In genomic region chr20:43187476-43188233, GRCh38 we compare ENCODE assay signal across 8 cellular contexts. TPM values are rescaled to one million over a fixed set of nuclear protein-coding genes. Genes with fewer than 3 reads are reported as not detected.
DNase-seq lines count a peak whose midpoint lies in the region; ATAC-seq and TF ChIP-seq lines count a peak whose summit lies in the region.

No MANE protein-coding gene starts in this region.

- peak in 1 of 2 donors; percentile 61 for ATAC-seq in activated T-cell treated with anti-CD3 and anti-CD28 coated beads, Interleukin-2, amount 50 U/mL, for 4 hours
- peak in 2 of 3 donors; percentile 40 to 66 for ATAC-seq in natural killer cell
- no peak for ATAC-seq in HG02759 (IDR thresholded peaks at IDR 0.05; ENCODE audit: unreplicated experiment)

- H2AFZ ChIP-seq in OCI-LY3 (ENCODE audit: low read depth, low read length) (no peak overlapping the region), fibroblast of lung (ENCODE audit: low read length) (no peak overlapping the region)

- H3K4me2 ChIP-seq in OCI-LY3 (ENCODE audit: low read length) = no peak overlapping the region
- H3K4me2 ChIP-seq in fibroblast of lung (ENCODE audit: extremely low read depth, insufficient read depth, low read length) = no peak overlapping the region

- no peaks in the 10 kb centered on the region for H3K36me3 Mint-ChIP-seq in Calu3 (ENCODE audit: insufficient read depth, unreplicated experiment)
- no peaks in the 10 kb centered on the region for H3K36me3 Mint-ChIP-seq in activated T-cell treated with anti-CD3 and anti-CD28 coated beads, Interleukin-2, amount 50 U/mL, for 4 hours (ENCODE audit: insufficient read depth)
- H3K36me3 Mint-ChIP-seq in natural killer cell = no peaks in the 10 kb centered on the region

- WGBS in suprapubic skin = 8% methylated on average over 22 of the region's 24 CpGs

- H3K9ac ChIP-seq in OCI-LY3 (ENCODE audit: low read length) = no peak overlapping the region
- H3K9ac ChIP-seq in fibroblast of lung (ENCODE audit: insufficient read depth, low read length) = no peak overlapping the region

- intact Hi-C loops in Calu3 (cut with micrococcal nuclease; ENCODE audit: unreplicated experiment) = loop anchor here (1.0 to 10.0 kb wide), 8 partner anchors 75 to 1303 kb away; no protein-coding TSS in a partner anchor
- intact Hi-C loops in natural killer cell (cut with micrococcal nuclease) = no loop called here

- H3K27ac ChIP-seq in HL-60 (replicated peaks) = no peak overlapping the region
- H3K27ac ChIP-seq in OCI-LY3 (ENCODE audit: low read length) = no peak overlapping the region
- no peak overlapping the region for H3K27ac ChIP-seq in fibroblast of lung (ENCODE audit: insufficient read depth, low read length)
- H3K27ac ChIP-seq in suprapubic skin = no peak overlapping the region

- H3K4me3 Mint-ChIP-seq in Calu3 (ENCODE audit: low read depth, unreplicated experiment) (no peak overlapping the region), natural killer cell (no peak overlapping the region)
- H3K4me3 Mint-ChIP-seq in activated T-cell treated with anti-CD3 and anti-CD28 coated beads, Interleukin-2, amount 50 U/mL, for 4 hours = no peak overlapping the region

- H3K9me3 ChIP-seq in OCI-LY3 (ENCODE audit: insufficient read depth, low read length) = no peaks in the 10 kb centered on the region
- H3K9me3 ChIP-seq in fibroblast of lung (ENCODE audit: control insufficient read depth, insufficient read depth, low read depth, low read length) = no peaks in the 10 kb centered on the region
- no peaks in the 10 kb centered on the region for H3K9me3 ChIP-seq in suprapubic skin

- H3K9me3 Mint-ChIP-seq in Calu3 (ENCODE audit: low read depth, unreplicated experiment) (no peaks in the 10 kb centered on the region), natural killer cell (no peaks in the 10 kb centered on the region)
- H3K9me3 Mint-ChIP-seq in activated T-cell treated with anti-CD3 and anti-CD28 coated beads, Interleukin-2, amount 50 U/mL, for 4 hours = no peaks in the 10 kb centered on the region

- peak overlapping the region; percentile 13 for H3K27ac Mint-ChIP-seq in Calu3 (ENCODE audit: unreplicated experiment)
- H3K27ac Mint-ChIP-seq in natural killer cell = no peak overlapping the region

- H4K20me1 ChIP-seq in OCI-LY3 (ENCODE audit: insufficient read depth, low read length) (peaks cover 4% of the 10 kb centered on the region; the same call in 1 of the 2 replicates), fibroblast of lung (ENCODE audit: control insufficient read depth, extremely low read depth, insufficient read depth, low read length) (no peaks in the 10 kb centered on the region)

- H3K27me3 Mint-ChIP-seq in Calu3 (ENCODE audit: unreplicated experiment) = peaks cover 93% of the 10 kb centered on the region
- H3K27me3 Mint-ChIP-seq in activated T-cell treated with anti-CD3 and anti-CD28 coated beads, Interleukin-2, amount 50 U/mL, for 4 hours (ENCODE audit: low read depth) = peaks cover 53% of the 10 kb centered on the region
- H3K27me3 Mint-ChIP-seq in natural killer cell (ENCODE audit: low read depth in 2 of 2) = peaks cover 42 to 47% of the 10 kb centered on the region in 2 donors

- DNase-seq in Calu3 (peak; percentile 89), HL-60 (ENCODE audit: low read depth in 1 of 2, low spot score in 1 of 2) (peak; percentile 2 to 54), fibroblast of lung (ENCODE audit: low read depth in 2 of 2) (peak; percentile 27 to 54), natural killer cell (peak; percentile 33), suprapubic skin (ENCODE audit: low spot score in 2 of 2) (peak; percentile 68 to 91)
- DNase-seq in activated T-cell treated with anti-CD3 and anti-CD28 coated beads, Interleukin-2, amount 50 U/mL, for 4 hours = peak; percentile 23

- TF ChIP-seq CTCF in Calu3 (IDR thresholded peaks at IDR 0.05; ENCODE audit: unreplicated experiment) = peak; percentile 98
- peak; percentile 90 for TF ChIP-seq CTCF in HL-60 (IDR thresholded peaks at IDR 0.05; ENCODE audit: insufficient read depth, low read length)
- TF ChIP-seq CTCF in OCI-LY3 (IDR thresholded peaks at IDR 0.05; ENCODE audit: low read depth, low read length) = peak; percentile 99
- peak; percentile 83 to 89 for TF ChIP-seq CTCF in fibroblast of lung (conservative IDR thresholded peaks at IDR 0.05 in 1 of 2, IDR thresholded peaks at IDR 0.05 in 1 of 2; ENCODE audit: low read depth in 1 of 2, low read length in 2 of 2)
- peak; percentile 83 for TF ChIP-seq CTCF in natural killer cell (IDR thresholded peaks at IDR 0.05)
- peak; percentile 83 to 88 for TF ChIP-seq CTCF in suprapubic skin (IDR thresholded peaks at IDR 0.05)

- H3K79me2 ChIP-seq in OCI-LY3 (ENCODE audit: low read length) (no peaks in the 10 kb centered on the region), fibroblast of lung (ENCODE audit: control insufficient read depth, insufficient read depth, low read length) (no peaks in the 10 kb centered on the region)

- H3K4me1 ChIP-seq in OCI-LY3 (ENCODE audit: low read length) (0 out of 2 replicates have a peak, but pooled peaks cover 2% of the 10 kb centered on the region), fibroblast of lung (ENCODE audit: control insufficient read depth, extremely low read depth, insufficient read depth, low read length) (no peaks in the 10 kb centered on the region), suprapubic skin (peaks cover 21% of the 10 kb centered on the region)

- H3K4me1 Mint-ChIP-seq in Calu3 (ENCODE audit: low read depth, unreplicated experiment) = peaks cover 8% of the 10 kb centered on the region
- H3K4me1 Mint-ChIP-seq in activated T-cell treated with anti-CD3 and anti-CD28 coated beads, Interleukin-2, amount 50 U/mL, for 4 hours (ENCODE audit: low read depth) = peaks cover 4% of the 10 kb centered on the region
- H3K4me1 Mint-ChIP-seq in natural killer cell = no peaks in the 10 kb centered on the region

- H3K36me3 ChIP-seq in OCI-LY3 (replicated peaks; ENCODE audit: low read depth, low read length) (no peaks in the 10 kb centered on the region), fibroblast of lung (ENCODE audit: control insufficient read depth, insufficient read depth, low read length) (no peaks in the 10 kb centered on the region), suprapubic skin (no peaks in the 10 kb centered on the region)

- H3K4me3 ChIP-seq in HL-60 (replicated peaks; ENCODE audit: insufficient read depth, low read length) (no peak overlapping the region), OCI-LY3 (ENCODE audit: low read length) (no peak overlapping the region), fibroblast of lung (replicated peaks in 1 of 4; ENCODE audit: control extremely low read depth in 1 of 4, insufficient read depth in 1 of 4, low read depth in 3 of 4, low read length in 4 of 4) (no peak overlapping the region), suprapubic skin (peak overlapping the region; percentile 45)

- no TSS peak for BruUV-seq in Calu3 (replicated peaks; lab: Mats Ljungman, UMichigan)

- CTCF ChIA-PET in Calu3 (lab: Charles Lee) = interaction anchor here (0.6 to 1.0 kb wide), 6 partner anchors 10 to 1449 kb away, joined by 3 to 5 read pairs (median 3); no protein-coding TSS in a partner anchor

- H3K27me3 ChIP-seq in HL-60 (ENCODE audit: insufficient read depth, poor library complexity, severe bottlenecking) (peaks cover 31% of the 10 kb centered on the region), OCI-LY3 (ENCODE audit: low read depth, low read length) (peaks cover 30% of the 10 kb centered on the region), fibroblast of lung (ENCODE audit: control insufficient read depth, insufficient read depth, low read length) (peaks cover 7% of the 10 kb centered on the region), suprapubic skin (peaks cover 55% of the 10 kb centered on the region)

- no peak for TF ChIP-seq EP300 in suprapubic skin (IDR thresholded peaks at IDR 0.05)

- no peak for TF ChIP-seq POLR2A in suprapubic skin (IDR thresholded peaks at IDR 0.05)

RNA-seq across cellular contexts. Expression of gene PTPRT, which starts 2.1 kb away (rescaled TPM):
- total RNA-seq in Calu3 (2022) = not detected in 2 replicates
- not detected for total RNA-seq in activated T-cell treated with anti-CD3 and anti-CD28 coated beads, Interleukin-2, amount 50 U/mL, for 4 hours
- not detected in 2 replicates for total RNA-seq in fibroblast of lung
- not detected in 2 replicates for polyA plus RNA-seq in fibroblast of lung
- polyA plus RNA-seq in fibroblast of lung (2012) = not detected in 2 replicates
- not detected in 2 replicates for polyA minus RNA-seq in fibroblast of lung (ENCODE audit: low replicate concordance)
- not detected for total RNA-seq in natural killer cell
- 1 to 10 TPM in 3 of 4 donors, under 1 TPM in 1; 0.72 to 2.5 (median 1.4) TPM for total RNA-seq in suprapubic skin

Comparison
In these comparisons a context has a peak if more than half of its experiments do, and no peak if none do; other contexts are left out.
1. DNase-seq: peak in every context shown above with its lines; median percentile 89 in Calu3; 80 in suprapubic skin; 40 in fibroblast of lung; 33 in natural killer cell; 28 in HL-60; 23 in activated T-cell treated with anti-CD3 and anti-CD28 coated beads, Interleukin-2, amount 50 U/mL, for 4 hours.